ENCODE assay signal across 33 cellular contexts in genomic region chr6:15360300-15360699, GRCh38.
"Had no signal": no experiment of that assay in that cellular context is flagged by ENCODE, and none has a peak within 500 bp of the region (broad histone marks: within the 10 kb centered on the region; RNA-seq: fewer than 3 reads in every experiment).

No MANE protein-coding gene starts in this region.

- H3K4me3 Mint-ChIP-seq: activated CD4-positive, alpha-beta memory T cell treated with anti-CD3 and anti-CD28 coated beads, Interleukin-2, amount 10 ng/mL, durations not matched to agents 7 days and 5 days; activated CD4-positive, alpha-beta T cell treated with anti-CD3 and anti-CD28 coated beads, Interleukin-2, amount 10 ng/mL, durations not matched to agents 7 days and 5 days; activated naive CD4-positive, alpha-beta T cell treated with anti-CD3 and anti-CD28 coated beads, Interleukin-2, amount 10 ng/mL, durations not matched to agents 7 days and 5 days; activated naive CD8-positive, alpha-beta T cell treated with anti-CD3 and anti-CD28 coated beads, Interleukin-2, amount 10 ng/mL, durations not matched to agents 7 days and 5 days; activated T-cell treated with anti-CD3 and anti-CD28 coated beads, Interleukin-2, amount 50 U/mL, for 24 hours; brain; endodermal cell; WTC11 had no signal

- H3K27me3 Mint-ChIP-seq: activated CD4-positive, alpha-beta memory T cell treated with anti-CD3 and anti-CD28 coated beads, Interleukin-2, amount 10 ng/mL, durations not matched to agents 7 days and 5 days; activated CD4-positive, alpha-beta T cell treated with anti-CD3 and anti-CD28 coated beads, Interleukin-2, amount 10 ng/mL, durations not matched to agents 7 days and 5 days; activated naive CD4-positive, alpha-beta T cell treated with anti-CD3 and anti-CD28 coated beads, Interleukin-2, amount 10 ng/mL, durations not matched to agents 7 days and 5 days; activated naive CD8-positive, alpha-beta T cell treated with anti-CD3 and anti-CD28 coated beads, Interleukin-2, amount 10 ng/mL, durations not matched to agents 7 days and 5 days; activated T-cell treated with anti-CD3 and anti-CD28 coated beads, Interleukin-2, amount 50 U/mL, for 24 hours; brain had no signal

- H3K36me3 Mint-ChIP-seq: brain, WTC11 had no signal

- H3K27ac ChIP-seq: ascending aorta, breast epithelium, colonic mucosa, VCaP had no signal

- H3K4me1 ChIP-seq: ascending aorta, breast epithelium had no signal

- ATAC-seq: activated naive CD4-positive, alpha-beta T cell treated with anti-CD3 and anti-CD28 coated beads, Interleukin-2, amount 50 U/mL, for 72 hours; esophagus mucosa; heart left ventricle; WTC11 had no signal

- H3K36me3 ChIP-seq: ascending aorta, breast epithelium, cardiac muscle cell, colonic mucosa, heart left ventricle had no signal

- H3K9me3 ChIP-seq: ascending aorta, breast epithelium, colonic mucosa, heart left ventricle had no signal

- H3K27me3 ChIP-seq: ascending aorta, breast epithelium, cardiac muscle cell, colonic mucosa, dorsolateral prefrontal cortex, heart left ventricle had no signal

- FAIRE-seq: frontal cortex, TTC549 had no signal

- H3K27ac Mint-ChIP-seq: activated CD4-positive, alpha-beta memory T cell treated with anti-CD3 and anti-CD28 coated beads, Interleukin-2, amount 10 ng/mL, durations not matched to agents 7 days and 5 days; activated CD4-positive, alpha-beta T cell treated with anti-CD3 and anti-CD28 coated beads, Interleukin-2, amount 10 ng/mL, durations not matched to agents 7 days and 5 days; activated naive CD4-positive, alpha-beta T cell treated with anti-CD3 and anti-CD28 coated beads, Interleukin-2, amount 10 ng/mL, durations not matched to agents 7 days and 5 days; activated T-cell treated with anti-CD3 and anti-CD28 coated beads, Interleukin-2, amount 50 U/mL, for 24 hours; endodermal cell; WTC11 had no signal

- DNase-seq: activated CD4-positive, alpha-beta memory T cell treated with anti-CD3 and anti-CD28 coated beads, Interleukin-2, amount 10 ng/mL, durations not matched to agents 7 days and 5 days; activated CD4-positive, alpha-beta T cell treated with anti-CD3 and anti-CD28 coated beads for 1 hour; activated CD4-positive, alpha-beta T cell treated with anti-CD3 and anti-CD28 coated beads for 4 hours; activated CD4-positive, alpha-beta T cell treated with anti-CD3 and anti-CD28 coated beads, Interleukin-2, amount 10 ng/mL, durations not matched to agents 7 days and 5 days; activated CD4-positive, alpha-beta T cell treated with anti-CD3 and anti-CD28 coated beads, Interleukin-2, amount 50 U/mL, for 4 hours; activated CD8-positive, alpha-beta memory T cell treated with anti-CD3 and anti-CD28 coated beads, Interleukin-2, amount 50 U/mL, for 48 hours; activated gamma-delta T cell; activated naive CD4-positive, alpha-beta T cell; activated naive CD4-positive, alpha-beta T cell treated with anti-CD3 and anti-CD28 coated beads, Interleukin-2, amount 10 ng/mL, durations not matched to agents 7 days and 5 days; activated naive CD8-positive, alpha-beta T cell treated with anti-CD3 and anti-CD28 coated beads, Interleukin-2, amount 10 ng/mL, durations not matched to agents 7 days and 5 days; activated T-cell treated with anti-CD3 and anti-CD28 coated beads for 4 hours; activated T-cell treated with anti-CD3 and anti-CD28 coated beads, Interleukin-2, amount 50 U/mL, for 24 hours; activated T-cell treated with anti-CD3 and anti-CD28 coated beads, Interleukin-2, amount 50 U/mL, for 72 hours; central memory CD4-positive, alpha-beta T cell; cerebellar nuclear complex; colonic mucosa; dorsolateral prefrontal cortex; effector memory CD4-positive, alpha-beta T cell; endodermal cell; foreskin fibroblast; glutamatergic neuron; heart left ventricle; T-helper 2 cell had no signal

- H3K4me3 ChIP-seq: ascending aorta, breast epithelium, cardiac muscle cell, colonic mucosa, dorsolateral prefrontal cortex, heart left ventricle had no signal

- H3K9me3 Mint-ChIP-seq: activated CD4-positive, alpha-beta memory T cell treated with anti-CD3 and anti-CD28 coated beads, Interleukin-2, amount 10 ng/mL, durations not matched to agents 7 days and 5 days; activated CD4-positive, alpha-beta T cell treated with anti-CD3 and anti-CD28 coated beads, Interleukin-2, amount 10 ng/mL, durations not matched to agents 7 days and 5 days; activated naive CD4-positive, alpha-beta T cell treated with anti-CD3 and anti-CD28 coated beads, Interleukin-2, amount 10 ng/mL, durations not matched to agents 7 days and 5 days; activated naive CD4-positive, alpha-beta T cell treated with anti-CD3 and anti-CD28 coated beads, Interleukin-2, amount 50 U/mL, for 72 hours; activated naive CD8-positive, alpha-beta T cell treated with anti-CD3 and anti-CD28 coated beads, Interleukin-2, amount 10 ng/mL, durations not matched to agents 7 days and 5 days; activated T-cell treated with anti-CD3 and anti-CD28 coated beads, Interleukin-2, amount 50 U/mL, for 24 hours; activated T-cell treated with anti-CD3 and anti-CD28 coated beads, Interleukin-2, amount 50 U/mL, for 72 hours; endodermal cell; WTC11 had no signal
